Comparison of ENCODE assay signal across 7 cellular contexts in genomic region chr5:78518365-78519197, GRCh38.
DNase-seq lines count a peak whose midpoint lies in the region; ATAC-seq and TF ChIP-seq lines count a peak whose summit lies in the region.

No MANE protein-coding gene starts in this region.

- TF ChIP-seq CTCF in chondrocyte (IDR thresholded peaks at IDR 0.05) (no peak), left lung (IDR thresholded peaks at IDR 0.05) (no peak), transverse colon (IDR thresholded peaks at IDR 0.05) (no peak), spleen (IDR thresholded peaks at IDR 0.05 in 8 of 11, conservative IDR thresholded peaks at IDR 0.05 in 3 of 11) (no peak), ovary (IDR thresholded peaks at IDR 0.05) (no peak)

- TF ChIP-seq RAD21 in Ishikawa (IDR thresholded peaks at IDR 0.05; ENCODE audit: low read depth), result no peak

- H3K27me3 ChIP-seq in left lung, result no peaks in the 10 kb centered on the region
- no peaks in the 10 kb centered on the region for H3K27me3 ChIP-seq in transverse colon
- H3K27me3 ChIP-seq in spleen (replicated peaks in 1 of 7), result peaks cover 0 to 11% (median 0%) of the 10 kb centered on the region in 7 donors
- H3K27me3 ChIP-seq in ovary, result no peaks in the 10 kb centered on the region

- H3K4me1 Mint-ChIP-seq in chondrocyte (ENCODE audit: low read depth), result peaks cover 68% of the 10 kb centered on the region

- H3K4me3 Mint-ChIP-seq in chondrocyte (ENCODE audit: unreplicated experiment), result no peak overlapping the region

- in situ Hi-C loops in transverse colon (cut with MboI; ENCODE audit: low pct_ligation_motif_present in 1 of 4, low pct_unique_long_range_greater_than_20kb in 1 of 4, low sequenced_read_pairs in 3 of 4), result no loop called here

- H3K4me3 ChIP-seq in left lung (no peak overlapping the region), transverse colon (no peak overlapping the region), spleen (no peak overlapping the region), ovary (no peak overlapping the region)

- peaks cover 15 to 33% of the 10 kb centered on the region in 2 donors for H3K4me1 ChIP-seq in left lung
- peaks cover 5 to 35% (median 12%) of the 10 kb centered on the region in 4 donors for H3K4me1 ChIP-seq in transverse colon
- peaks cover 0 to 5% (median 0%) of the 10 kb centered on the region in 6 donors for H3K4me1 ChIP-seq in spleen
- peaks cover 7% of the 10 kb centered on the region for H3K4me1 ChIP-seq in ovary (ENCODE audit: insufficient read depth)

- H3K27ac Mint-ChIP-seq in chondrocyte (ENCODE audit: unreplicated experiment), result peak overlapping the region; percentile 97

- TF ChIP-seq POLR2A in transverse colon (IDR thresholded peaks at IDR 0.05) (peak; percentile 22), spleen (IDR thresholded peaks at IDR 0.05) (no peak), ovary (IDR thresholded peaks at IDR 0.05) (no peak)

- intact Hi-C loops in left lung (cut with DNase I) (no loop called here), transverse colon (cut with DNase I; ENCODE audit: low total_unique reads) (no loop called here), spleen (cut with DNase I; ENCODE audit: low total_unique reads) (no loop called here), ovary (cut with DNase I) (no loop called here)

- H3K36me3 Mint-ChIP-seq in chondrocyte (ENCODE audit: low read depth), result no peaks in the 10 kb centered on the region

- TF ChIP-seq EP300 in Ishikawa (IDR thresholded peaks at IDR 0.05; ENCODE audit: borderline replicate concordance) (no peak), transverse colon (IDR thresholded peaks at IDR 0.05; ENCODE audit: low read depth) (no peak), ovary (IDR thresholded peaks at IDR 0.05) (no peak)

- whole genome bisulfite sequencing in transverse colon (ENCODE audit: low coverage in 1 of 2), 2 donors, result 56 to 68% methylated on average over 5 to 14 of the region's 14 CpGs
- WGBS in spleen, 5 donors, result 78 to 85% (median 80%) methylated on average over 14 of the region's 14 CpGs
- 62 to 65% (median 64%) methylated on average over 14 of the region's 14 CpGs for WGBS in ovary, 3 donors

- H3K9me3 ChIP-seq in left lung (no peaks in the 10 kb centered on the region), transverse colon (no peaks in the 10 kb centered on the region), spleen (no peaks in the 10 kb centered on the region), ovary (no peaks in the 10 kb centered on the region)

- no peaks in the 10 kb centered on the region for H3K27me3 Mint-ChIP-seq in chondrocyte (ENCODE audit: low read depth)

- ATAC-seq in left lung (peak; percentile 98), HG02798 (IDR thresholded peaks at IDR 0.05; ENCODE audit: poor library complexity, unreplicated experiment) (no peak)

- H3K36me3 ChIP-seq in left lung (peaks cover 0 to 3% of the 10 kb centered on the region in 2 donors), transverse colon (no peaks in the 10 kb centered on the region), spleen (no peaks in the 10 kb centered on the region), ovary (no peaks in the 10 kb centered on the region)

- H3K9me3 Mint-ChIP-seq in chondrocyte (ENCODE audit: low read depth), result no peaks in the 10 kb centered on the region

- H3K27ac ChIP-seq in left lung (peak overlapping the region; percentile 54 to 65), transverse colon (peak overlapping the region; percentile 65 to 76 (median 74)), spleen (peak overlapping the region in 2 of 8 donors; percentile 33 to 53), ovary (no peak overlapping the region)

- DNase-seq in chondrocyte (ENCODE audit: low spot score) (no peak), left lung (peak; percentile 69 to 79), transverse colon (peak; percentile 71), spleen (no peak), ovary (no peak)

TF ChIP-seq in Ishikawa, 13 proteins besides CTCF, POLR2A, EP300 and RAD21:
- no peak for TF ChIP-seq CREB1 (IDR thresholded peaks at IDR 0.05; ENCODE audit: low read depth)
- TF ChIP-seq TEAD4 (IDR thresholded peaks at IDR 0.05), result peak; percentile 81

Comparison
In these comparisons a context has a peak if more than half of its experiments do, and no peak if none do; other contexts are left out.
1. DNase-seq: peak in left lung (2 of 2) and transverse colon (single experiment); none in chondrocyte (single experiment), spleen (single experiment) and ovary (0 of 5).
2. H3K27ac ChIP-seq: peak in left lung (2 of 2) and transverse colon (4 of 4); none in ovary (0 of 2).